Comparison of ENCODE assay signal across 30 cellular contexts in the genomic region with DNA sequence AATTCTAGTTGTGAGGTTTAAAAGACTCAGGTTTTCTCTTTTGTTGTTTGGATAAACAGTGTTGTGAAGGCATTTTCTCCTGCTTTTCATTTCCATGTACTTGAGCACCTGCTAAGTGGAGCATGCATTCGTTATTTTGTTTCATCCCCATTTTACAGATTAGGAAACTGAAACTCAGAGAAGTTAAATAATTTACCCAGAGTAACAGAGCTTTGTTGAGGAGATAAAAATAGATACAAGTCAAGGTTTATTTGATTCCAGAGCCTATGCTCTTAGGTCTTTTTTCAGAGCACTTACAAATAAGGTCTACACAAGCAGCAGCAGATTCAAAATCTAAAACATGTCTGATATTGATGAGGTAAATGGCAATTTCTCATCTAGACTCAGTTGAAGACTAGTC.
"Had no signal": no experiment of that assay in that cellular context is flagged by ENCODE, and none has a peak within 500 bp of the region (broad histone marks: within the 10 kb centered on the region; RNA-seq: fewer than 3 reads in every experiment).

No MANE protein-coding gene starts in this region.

- H3K4me2 ChIP-seq: hepatocyte had no signal

- H3K79me2 ChIP-seq: hepatocyte had no signal

- H2AFZ ChIP-seq: hepatocyte had no signal

- H3K4me1 ChIP-seq: adrenal gland, body of pancreas, foreskin keratinocyte, heart right ventricle had no signal

- DNase-seq: activated B cell treated with CpG ODN at 0.5 μM for 24 hours; activated CD4-positive, alpha-beta memory T cell treated with anti-CD3 and anti-CD28 coated beads for 36 hours; activated CD4-positive, alpha-beta T cell treated with anti-CD3 and anti-CD28 coated beads for 48 hours; activated CD8-positive, alpha-beta memory T cell treated with anti-CD3 and anti-CD28 coated beads, Interleukin-2, amount 10 ng/mL, durations not matched to agents 7 days and 5 days; activated CD8-positive, alpha-beta memory T cell treated with anti-CD3 and anti-CD28 coated beads, Interleukin-2, amount 50 U/mL, for 4 hours; activated CD8-positive, alpha-beta T cell treated with anti-CD3 and anti-CD28 coated beads, Interleukin-2, amount 10 ng/mL, durations not matched to agents 7 days and 5 days; activated effector memory CD4-positive, alpha-beta T cell treated with anti-CD3 and anti-CD28 coated beads, Interleukin-2, amount 50 U/mL, for 16 hours; activated naive CD4-positive, alpha-beta T cell treated with anti-CD3 and anti-CD28 coated beads for 36 hours; activated naive CD8-positive, alpha-beta T cell treated with anti-CD3 and anti-CD28 coated beads for 36 hours; activated naive CD8-positive, alpha-beta T cell treated with anti-CD3 and anti-CD28 coated beads, Interleukin-2, amount 50 U/mL, for 24 hours; activated T-cell treated with anti-CD3 and anti-CD28 coated beads, Interleukin-2, amount 50 U/mL, for 1 hour; activated T-cell treated with anti-CD3 and anti-CD28 coated beads, Interleukin-2, amount 50 U/mL, for 48 hours; adrenal gland; amygdala; aorta; body of pancreas; caudate nucleus; cortex of kidney; dermis blood vessel endothelial cell; effector CD4-positive, alpha-beta T cell; effector memory CD8-positive, alpha-beta T cell; erythroblast; foreskin keratinocyte; heart right ventricle; T1000; WERI-Rb-1 had no signal

- H3K4me3 ChIP-seq: adrenal gland, body of pancreas, esophagus muscularis mucosa, gastroesophageal sphincter, heart right ventricle, hepatocyte had no signal

- H3K9me3 ChIP-seq: adrenal gland, body of pancreas, esophagus muscularis mucosa, gastroesophageal sphincter, heart right ventricle had no signal

- H3K27ac ChIP-seq: adrenal gland, body of pancreas, esophagus muscularis mucosa, foreskin keratinocyte, gastroesophageal sphincter, heart right ventricle, hepatocyte, WERI-Rb-1 had no signal

- ATAC-seq: activated CD4-positive, CD25-positive, alpha-beta regulatory T cell treated with anti-CD3 and anti-CD28 coated beads, Interleukin-2, amount 50 U/mL, for 24 hours; activated CD8-positive, alpha-beta memory T cell treated with anti-CD3 and anti-CD28 coated beads, Interleukin-2, amount 10 ng/mL, durations not matched to agents 7 days and 5 days; activated CD8-positive, alpha-beta T cell treated with anti-CD3 and anti-CD28 coated beads, Interleukin-2, amount 10 ng/mL, durations not matched to agents 7 days and 5 days; activated naive CD8-positive, alpha-beta T cell treated with anti-CD3 and anti-CD28 coated beads, Interleukin-2, amount 50 U/mL, for 24 hours; body of pancreas; effector memory CD8-positive, alpha-beta T cell; foreskin keratinocyte; gastroesophageal sphincter; heart right ventricle had no signal

- H3K27me3 ChIP-seq: adrenal gland, body of pancreas, esophagus muscularis mucosa, foreskin keratinocyte, gastroesophageal sphincter, heart right ventricle, hepatocyte had no signal

- H3K36me3 ChIP-seq: adrenal gland, esophagus muscularis mucosa, gastroesophageal sphincter, heart right ventricle, WERI-Rb-1 had no signal
